ENCODE assay signal across 18 cellular contexts in genomic region chr20:53099851-53100250, GRCh38.
"Had no signal": no experiment of that assay in that cellular context is flagged by ENCODE, and none has a peak within 500 bp of the region (broad histone marks: within the 10 kb centered on the region; RNA-seq: fewer than 3 reads in every experiment).

No MANE protein-coding gene starts in this region.

- H3K4me1 ChIP-seq: colonic mucosa, thyroid gland had no signal

- H3K36me3 ChIP-seq: colonic mucosa, right atrium auricular region, thyroid gland, WERI-Rb-1 had no signal

- H3K27me3 ChIP-seq: body of pancreas, colonic mucosa, right atrium auricular region, thyroid gland had no signal

- H3K4me3 ChIP-seq: body of pancreas, colonic mucosa, right atrium auricular region, thyroid gland had no signal

- DNase-seq: activated CD4-positive, alpha-beta T cell treated with anti-CD3 and anti-CD28 coated beads for 1 hour; activated CD8-positive, alpha-beta memory T cell treated with anti-CD3 and anti-CD28 coated beads for 24 hours; activated CD8-positive, alpha-beta memory T cell treated with anti-CD3 and anti-CD28 coated beads, Interleukin-2, amount 50 U/mL, for 48 hours; activated effector memory CD4-positive, alpha-beta T cell treated with anti-CD3 and anti-CD28 coated beads, Interleukin-2, amount 50 U/mL, for 16 hours; activated T-cell treated with anti-CD3 and anti-CD28 coated beads, Interleukin-2, amount 50 U/mL, for 72 hours; amniotic stem cell; body of pancreas; colonic mucosa; erythroblast; naive thymus-derived CD8-positive, alpha-beta T cell; nucleus accumbens; stimulated activated CD4-positive, alpha-beta T cell treated with anti-CD3 and anti-CD28 coated beads, Interleukin-2, amount 100 ng/mL, for 24 hours; stimulated activated naive CD4-positive, alpha-beta T cell treated with Interleukin-2 at 50 U/mL for 16 hours; SW 1271; T-helper 2 cell; thyroid gland; WERI-Rb-1 had no signal

- H3K27ac ChIP-seq: body of pancreas, colonic mucosa, right atrium auricular region, thyroid gland, WERI-Rb-1 had no signal

- H3K9me3 ChIP-seq: body of pancreas, colonic mucosa, right atrium auricular region, thyroid gland had no signal
